7 cellular contexts compared by ENCODE assay signal in genomic region chr2:229850355-229851275, GRCh38.
A peak's percentile ranks its signal among the peaks of the same experiment; 100 is the strongest.
DNase-seq lines count a peak whose midpoint lies in the region; ATAC-seq, FAIRE-seq and TF ChIP-seq lines count a peak whose summit lies in the region.
"Not testable (repeated sequence)": the region's sequence is repeated elsewhere in the genome, so short reads cannot be mapped to it uniquely, and the experiment has no call there.

No MANE protein-coding gene starts in this region.

- H3K27ac ChIP-seq in kidney (ENCODE audit: low read depth in 2 of 2, low read length in 2 of 2), result not testable (repeated sequence)

- peak; percentile 54 to 56 for ATAC-seq in activated T-cell treated with anti-CD3 and anti-CD28 coated beads, Interleukin-2, amount 50 U/mL, for 4 hours

- DNase-seq in T follicular helper cell (ENCODE audit: low read depth) (peak; percentile 8), kidney (peak; percentile 69), posterior vena cava (ENCODE audit: low spot score) (peak; percentile 70)
- peak; percentile 62 for DNase-seq in activated CD4-positive, alpha-beta T cell treated with anti-CD3 and anti-CD28 coated beads, Interleukin-2, amount 10 ng/mL, durations not matched to agents 24 days and 14 days
- DNase-seq in activated T-cell treated with anti-CD3 and anti-CD28 coated beads, Interleukin-2, amount 50 U/mL, for 4 hours, result not testable (repeated sequence)
- peak; percentile 3 for DNase-seq in activated naive CD8-positive, alpha-beta T cell treated with anti-CD3 and anti-CD28 coated beads for 36 hours

- not testable (repeated sequence) for H3K4me1 ChIP-seq in kidney (ENCODE audit: control insufficient read depth in 1 of 2, insufficient read depth in 1 of 2, low read depth in 1 of 2, low read length in 2 of 2)

- H3K27ac Mint-ChIP-seq in activated CD4-positive, alpha-beta T cell treated with anti-CD3 and anti-CD28 coated beads, Interleukin-2, amount 10 ng/mL, durations not matched to agents 24 days and 14 days, result not testable (repeated sequence)
- peak overlapping the region; percentile 42 for H3K27ac Mint-ChIP-seq in activated naive CD8-positive, alpha-beta T cell treated with anti-CD3 and anti-CD28 coated beads for 36 hours
- H3K27ac Mint-ChIP-seq in stimulated activated naive CD8-positive, alpha-beta T cell treated with anti-CD3 and anti-CD28 coated beads, Interleukin-15, Interleukin-2, amounts not matched to agents 100 ng/mL and 50 ng/mL, for 24 hours, result peak overlapping the region; percentile 36

- peaks cover 37% of the 10 kb centered on the region for H3K36me3 Mint-ChIP-seq in activated CD4-positive, alpha-beta T cell treated with anti-CD3 and anti-CD28 coated beads, Interleukin-2, amount 10 ng/mL, durations not matched to agents 24 days and 14 days (ENCODE audit: low read depth)
- H3K36me3 Mint-ChIP-seq in activated T-cell treated with anti-CD3 and anti-CD28 coated beads, Interleukin-2, amount 50 U/mL, for 4 hours (ENCODE audit: insufficient read depth), result peaks cover 31% of the 10 kb centered on the region
- H3K36me3 Mint-ChIP-seq in activated naive CD8-positive, alpha-beta T cell treated with anti-CD3 and anti-CD28 coated beads for 36 hours, result peaks cover 52% of the 10 kb centered on the region
- peaks cover 61% of the 10 kb centered on the region for H3K36me3 Mint-ChIP-seq in stimulated activated naive CD8-positive, alpha-beta T cell treated with anti-CD3 and anti-CD28 coated beads, Interleukin-15, Interleukin-2, amounts not matched to agents 100 ng/mL and 50 ng/mL, for 24 hours (ENCODE audit: low read depth)

- not testable (repeated sequence) for TF ChIP-seq CTCF in kidney (IDR thresholded peaks at IDR 0.05; ENCODE audit: borderline replicate concordance, extremely low read depth, insufficient read depth)

- intact Hi-C loops in activated CD4-positive, alpha-beta T cell treated with anti-CD3 and anti-CD28 coated beads, Interleukin-2, amount 10 ng/mL, durations not matched to agents 24 days and 14 days (cut with micrococcal nuclease), result loop anchor here (10.0 kb wide), 1 partner anchor 46 kb away; no protein-coding TSS in a partner anchor
- intact Hi-C loops in kidney (cut with DNase I); posterior vena cava (cut with DNase I): not testable (repeated sequence)

- H3K9me3 ChIP-seq in kidney (ENCODE audit: control insufficient read depth in 1 of 2, low read length in 2 of 2), result not testable (repeated sequence)

- FAIRE-seq in kidney (lab: Jason Lieb, UNC), result not testable (repeated sequence)

- not testable (repeated sequence) for H3K9me3 Mint-ChIP-seq in activated CD4-positive, alpha-beta T cell treated with anti-CD3 and anti-CD28 coated beads, Interleukin-2, amount 10 ng/mL, durations not matched to agents 24 days and 14 days; activated T-cell treated with anti-CD3 and anti-CD28 coated beads, Interleukin-2, amount 50 U/mL, for 4 hours; activated naive CD8-positive, alpha-beta T cell treated with anti-CD3 and anti-CD28 coated beads for 36 hours; stimulated activated naive CD8-positive, alpha-beta T cell treated with anti-CD3 and anti-CD28 coated beads, Interleukin-15, Interleukin-2, amounts not matched to agents 100 ng/mL and 50 ng/mL, for 24 hours

- not testable (repeated sequence) for H3K4me3 ChIP-seq in kidney (ENCODE audit: low read length in 2 of 2)

- not testable (repeated sequence) for H3K4me3 Mint-ChIP-seq in activated CD4-positive, alpha-beta T cell treated with anti-CD3 and anti-CD28 coated beads, Interleukin-2, amount 10 ng/mL, durations not matched to agents 24 days and 14 days; activated T-cell treated with anti-CD3 and anti-CD28 coated beads, Interleukin-2, amount 50 U/mL, for 4 hours; activated naive CD8-positive, alpha-beta T cell treated with anti-CD3 and anti-CD28 coated beads for 36 hours; stimulated activated naive CD8-positive, alpha-beta T cell treated with anti-CD3 and anti-CD28 coated beads, Interleukin-15, Interleukin-2, amounts not matched to agents 100 ng/mL and 50 ng/mL, for 24 hours

- H3K4me1 Mint-ChIP-seq in activated CD4-positive, alpha-beta T cell treated with anti-CD3 and anti-CD28 coated beads, Interleukin-2, amount 10 ng/mL, durations not matched to agents 24 days and 14 days, result peaks cover 41% of the 10 kb centered on the region
- H3K4me1 Mint-ChIP-seq in activated T-cell treated with anti-CD3 and anti-CD28 coated beads, Interleukin-2, amount 50 U/mL, for 4 hours (ENCODE audit: low read depth), result peaks cover 67% of the 10 kb centered on the region
- peaks cover 47% of the 10 kb centered on the region for H3K4me1 Mint-ChIP-seq in activated naive CD8-positive, alpha-beta T cell treated with anti-CD3 and anti-CD28 coated beads for 36 hours
- peaks cover 61% of the 10 kb centered on the region for H3K4me1 Mint-ChIP-seq in stimulated activated naive CD8-positive, alpha-beta T cell treated with anti-CD3 and anti-CD28 coated beads, Interleukin-15, Interleukin-2, amounts not matched to agents 100 ng/mL and 50 ng/mL, for 24 hours (ENCODE audit: low read depth)

- H3K27me3 Mint-ChIP-seq in activated CD4-positive, alpha-beta T cell treated with anti-CD3 and anti-CD28 coated beads, Interleukin-2, amount 10 ng/mL, durations not matched to agents 24 days and 14 days; activated T-cell treated with anti-CD3 and anti-CD28 coated beads, Interleukin-2, amount 50 U/mL, for 4 hours (ENCODE audit: low read depth); activated naive CD8-positive, alpha-beta T cell treated with anti-CD3 and anti-CD28 coated beads for 36 hours; stimulated activated naive CD8-positive, alpha-beta T cell treated with anti-CD3 and anti-CD28 coated beads, Interleukin-15, Interleukin-2, amounts not matched to agents 100 ng/mL and 50 ng/mL, for 24 hours: not testable (repeated sequence)

- not testable (repeated sequence) for H3K9ac ChIP-seq in kidney (ENCODE audit: low read length in 2 of 2)

- not testable (repeated sequence) for H3K36me3 ChIP-seq in kidney (ENCODE audit: control insufficient read depth in 1 of 2, insufficient read depth in 2 of 2, low read length in 2 of 2)
